Comparison of ENCODE assay signal across 8 cellular contexts in genomic region chr12:67025543-67026114, GRCh38.
DNase-seq lines count a peak whose midpoint lies in the region; ATAC-seq and TF ChIP-seq lines count a peak whose summit lies in the region.

No MANE protein-coding gene starts in this region.

- H3K27ac ChIP-seq in gastroesophageal sphincter = no peak overlapping the region

- H3K4me3 ChIP-seq in gastroesophageal sphincter = no peak overlapping the region

- DNase-seq in AML-193 (lab: John Stamatoyannopoulos, UW) (peak; percentile 15 to 20), GM13976 (ENCODE audit: low spot score) (peak; percentile 40), NCI-H69 (lab: John Stamatoyannopoulos, UW) (peak; percentile 56), superior temporal gyrus (ENCODE audit: extremely low spot score) (no peak)
- DNase-seq in activated CD8-positive, alpha-beta memory T cell treated with anti-CD3 and anti-CD28 coated beads, Interleukin-2, amount 50 U/mL, for 4 hours = peak; percentile 57
- DNase-seq in stimulated activated CD4-positive, alpha-beta T cell treated with anti-CD3 and anti-CD28 coated beads, Interleukin-4, amount 100 ng/mL, for 4 hours = peak; percentile 37 to 44

- TF ChIP-seq EP300 in gastroesophageal sphincter (IDR thresholded peaks at IDR 0.05) = no peak

- TF ChIP-seq CTCF in GM13976 (IDR thresholded peaks at IDR 0.05; ENCODE audit: borderline replicate concordance, control extremely low read depth, extremely low read depth, insufficient read depth, missing control alignments) (peak; percentile 71), gastroesophageal sphincter (IDR thresholded peaks at IDR 0.05) (peak; percentile 36 to 65 (median 52))

- H3K36me3 ChIP-seq in gastroesophageal sphincter = no peaks in the 10 kb centered on the region

- WGBS in gastroesophageal sphincter (ENCODE audit: low coverage in 1 of 2), 2 donors = 32 to 52% methylated on average over 7 of the region's 7 CpGs

- no peak for TF ChIP-seq POLR2A in gastroesophageal sphincter (IDR thresholded peaks at IDR 0.05)

- H3K4me1 ChIP-seq in gastroesophageal sphincter = no peaks in the 10 kb centered on the region

- no peaks in the 10 kb centered on the region for H3K27me3 ChIP-seq in gastroesophageal sphincter

- ATAC-seq in HG03039 (IDR thresholded peaks at IDR 0.05; ENCODE audit: unreplicated experiment) (peak; percentile 71), gastroesophageal sphincter (no peak)

- no peaks in the 10 kb centered on the region for H3K9me3 ChIP-seq in gastroesophageal sphincter

- in situ Hi-C loops in GM13976 (cut with MboI; ENCODE audit: low sequenced_read_pairs, unreplicated experiment) = no loop called here
